In genomic region chr15:72688697-72689096, GRCh38 we compare ENCODE assay signal across 19 cellular contexts. TPM values are rescaled to one million over a fixed set of nuclear protein-coding genes. Genes with fewer than 3 reads are reported as not detected.
A peak's percentile ranks its signal among the peaks of the same experiment; 100 is the strongest.
DNase-seq lines count a peak whose midpoint lies in the region; ATAC-seq and TF ChIP-seq lines count a peak whose summit lies in the region.
"Had no signal": no experiment of that assay in that cellular context is flagged by ENCODE, and none has a peak within 500 bp of the region (broad histone marks: within the 10 kb centered on the region; RNA-seq: fewer than 3 reads in every experiment).

No MANE protein-coding gene starts in this region.

- H3K4me1 ChIP-seq in colonic mucosa: no peaks in the 10 kb centered on the region

- H3K36me3 Mint-ChIP-seq in natural killer cell (no peaks in the 10 kb centered on the region), brain (no peaks in the 10 kb centered on the region), neural crest cell (ENCODE audit: low read depth) (no peaks in the 10 kb centered on the region)
- H3K36me3 Mint-ChIP-seq in natural killer cell treated with Interleukin-12 subunit alpha and Interleukin-12 subunit beta and Interleukin-15 and Interleukin-18, amount 100 ng/mL, for 72 hours: no peaks in the 10 kb centered on the region
- H3K36me3 Mint-ChIP-seq: CD14-positive monocyte had no signal

- DNase-seq in natural killer cell (no peak), neural crest cell (ENCODE audit: low read depth, low spot score) (no peak), cerebellar cortex (ENCODE audit: low spot score) (no peak), colonic mucosa (no peak), NCI-H526 (lab: John Stamatoyannopoulos, UW) (no peak)
- no peak for DNase-seq in natural killer cell treated with Interleukin-12 subunit alpha and Interleukin-12 subunit beta and Interleukin-15 and Interleukin-18, amount 100 ng/mL, for 72 hours (ENCODE audit: low spot score)
- DNase-seq: Calu3; CD8-positive, alpha-beta T cell; DMS79 treated with DMSO at 0.1 percent for 48 hours; GF-D8; GOT3; H7 had no signal

- H3K9ac ChIP-seq in colonic mucosa (ENCODE audit: low read depth in 2 of 2, low read length in 2 of 2): no peak overlapping the region
- H3K9ac ChIP-seq: BLaER1 had no signal

- no peak for ATAC-seq in natural killer cell
- ATAC-seq in natural killer cell treated with Interleukin-12 subunit alpha and Interleukin-12 subunit beta and Interleukin-15 and Interleukin-18, amount 100 ng/mL, for 72 hours: no peak
- ATAC-seq: CD8-positive, alpha-beta T cell; HCT116; HepG2 had no signal

- H3K27me3 Mint-ChIP-seq in natural killer cell (ENCODE audit: low read depth in 2 of 2): no peaks in the 10 kb centered on the region
- no peaks in the 10 kb centered on the region for H3K27me3 Mint-ChIP-seq in natural killer cell treated with Interleukin-12 subunit alpha and Interleukin-12 subunit beta and Interleukin-15 and Interleukin-18, amount 100 ng/mL, for 72 hours
- peaks cover 4% of the 10 kb centered on the region for H3K27me3 Mint-ChIP-seq in brain
- no peaks in the 10 kb centered on the region for H3K27me3 Mint-ChIP-seq in neural crest cell (ENCODE audit: low read depth)

- H3K4me1 Mint-ChIP-seq in natural killer cell: peaks cover 19 to 22% of the 10 kb centered on the region in 2 donors
- peaks cover 15 to 17% of the 10 kb centered on the region in 2 donors for H3K4me1 Mint-ChIP-seq in natural killer cell treated with Interleukin-12 subunit alpha and Interleukin-12 subunit beta and Interleukin-15 and Interleukin-18, amount 100 ng/mL, for 72 hours (ENCODE audit: low read depth in 2 of 2)
- H3K4me1 Mint-ChIP-seq in brain: peaks cover 22% of the 10 kb centered on the region
- H3K4me1 Mint-ChIP-seq in neural crest cell: peaks cover 21% of the 10 kb centered on the region

- no peaks in the 10 kb centered on the region for H3K9me3 ChIP-seq in colonic mucosa
- H3K9me3 ChIP-seq: BLaER1 had no signal

- H3K36me3 ChIP-seq in colonic mucosa: no peaks in the 10 kb centered on the region
- H3K36me3 ChIP-seq: BLaER1 had no signal

- TF ChIP-seq CTCF in natural killer cell (IDR thresholded peaks at IDR 0.05) (no peak), brain (conservative IDR thresholded peaks at IDR 0.05) (no peak), neural crest cell (conservative IDR thresholded peaks at IDR 0.05) (no peak), colonic mucosa (IDR thresholded peaks at IDR 0.05) (no peak)

- no peak overlapping the region for H3K27ac Mint-ChIP-seq in natural killer cell
- H3K27ac Mint-ChIP-seq in natural killer cell treated with Interleukin-12 subunit alpha and Interleukin-12 subunit beta and Interleukin-15 and Interleukin-18, amount 100 ng/mL, for 72 hours: peak overlapping the region in 1 of 2 donors; percentile 43
- no peak overlapping the region for H3K27ac Mint-ChIP-seq in brain
- no peak overlapping the region for H3K27ac Mint-ChIP-seq in neural crest cell (ENCODE audit: unreplicated experiment)
- H3K27ac Mint-ChIP-seq: CD14-positive monocyte; CD8-positive, alpha-beta T cell had no signal

- H3K27me3 ChIP-seq in colonic mucosa: no peaks in the 10 kb centered on the region
- H3K27me3 ChIP-seq: BLaER1 had no signal

- peak overlapping the region; percentile 62 for H3K4me3 Mint-ChIP-seq in natural killer cell
- no peak overlapping the region for H3K4me3 Mint-ChIP-seq in natural killer cell treated with Interleukin-12 subunit alpha and Interleukin-12 subunit beta and Interleukin-15 and Interleukin-18, amount 100 ng/mL, for 72 hours
- peak overlapping the region in 3 of 5 experiments; percentile 20 to 47 (median 25) for H3K4me3 Mint-ChIP-seq in brain
- peak overlapping the region; percentile 23 for H3K4me3 Mint-ChIP-seq in neural crest cell
- H3K4me3 Mint-ChIP-seq: CD14-positive monocyte; CD8-positive, alpha-beta T cell had no signal

- no peak overlapping the region for H3K27ac ChIP-seq in colonic mucosa
- H3K27ac ChIP-seq: BLaER1 had no signal

- no peak overlapping the region for H3K4me3 ChIP-seq in colonic mucosa
- H3K4me3 ChIP-seq: BLaER1 had no signal

- intact Hi-C loops in natural killer cell (cut with micrococcal nuclease): loop anchor here (5.0 to 10.0 kb wide), 3 partner anchors 94 to 461 kb away; partner anchors contain the start of genes ADPGK and ARIH1
- intact Hi-C loops in colonic mucosa (cut with DNase I): no loop called here

- H3K9me3 Mint-ChIP-seq in natural killer cell: no peaks in the 10 kb centered on the region
- no peaks in the 10 kb centered on the region for H3K9me3 Mint-ChIP-seq in natural killer cell treated with Interleukin-12 subunit alpha and Interleukin-12 subunit beta and Interleukin-15 and Interleukin-18, amount 100 ng/mL, for 72 hours
- peaks cover 0 to 2% (median 0%) of the 10 kb centered on the region in 5 experiments for H3K9me3 Mint-ChIP-seq in brain
- H3K9me3 Mint-ChIP-seq in neural crest cell: no peaks in the 10 kb centered on the region
- H3K9me3 Mint-ChIP-seq: CD14-positive monocyte; CD8-positive, alpha-beta T cell had no signal

RNA-seq across cellular contexts. Expression of gene BBS4, which starts 2.7 kb away (rescaled TPM):
- total RNA-seq in natural killer cell (10 to 100 TPM; 24.7 to 37.2 (median 26.7) TPM), neural crest cell (22.9 and 27.2 TPM in 2 replicates), colonic mucosa (10 to 100 TPM; 10.7 to 13.7 TPM)
- total RNA-seq in natural killer cell treated with Interleukin-12 subunit alpha and Interleukin-12 subunit beta and Interleukin-15 and Interleukin-18, amount 100 ng/mL, for 72 hours: 10 to 100 TPM; 14.4 to 17.0 TPM
- polyA plus RNA-seq in brain (ENCODE audit: insufficient read depth, low read depth, low replicate concordance): 9.9 TPM

RNA-seq across cellular contexts. Expression of gene HIGD2B, which starts 2.7 kb away (rescaled TPM):
- total RNA-seq in natural killer cell: 1 to 10 TPM in 2 of 3 donors, under 1 TPM in 1; 0.88 to 1.8 (median 1.1) TPM
- total RNA-seq in natural killer cell treated with Interleukin-12 subunit alpha and Interleukin-12 subunit beta and Interleukin-15 and Interleukin-18, amount 100 ng/mL, for 72 hours: under 1 TPM; 0.26 to 0.39 TPM
- not detected for polyA plus RNA-seq in brain (ENCODE audit: insufficient read depth, low read depth, low replicate concordance)
- not detected in 2 replicates for total RNA-seq in neural crest cell
- not detected for total RNA-seq in colonic mucosa
- total RNA-seq: A673, Calu3, HepG2 had no signal
- polyA plus RNA-seq: AG04450, CD14-positive monocyte, HepG2 had no signal

RNA-seq across cellular contexts. Expression of gene GOLGA6B, which starts 34.2 kb away (rescaled TPM):
- total RNA-seq in natural killer cell: 1 to 10 TPM in 1 of 3 donors, not detected in 2; 1.1 TPM
- total RNA-seq in natural killer cell treated with Interleukin-12 subunit alpha and Interleukin-12 subunit beta and Interleukin-15 and Interleukin-18, amount 100 ng/mL, for 72 hours: not detected
- polyA plus RNA-seq in brain (ENCODE audit: insufficient read depth, low read depth, low replicate concordance): not detected
- total RNA-seq in neural crest cell: not detected in 2 replicates
- total RNA-seq in colonic mucosa: not detected
- total RNA-seq: A673; Calu3; CD8-positive, alpha-beta T cell; HepG2 had no signal
- polyA plus RNA-seq: AG04450, CD14-positive monocyte had no signal
